ENCODE assay signal across 19 cellular contexts in the genomic region with DNA sequence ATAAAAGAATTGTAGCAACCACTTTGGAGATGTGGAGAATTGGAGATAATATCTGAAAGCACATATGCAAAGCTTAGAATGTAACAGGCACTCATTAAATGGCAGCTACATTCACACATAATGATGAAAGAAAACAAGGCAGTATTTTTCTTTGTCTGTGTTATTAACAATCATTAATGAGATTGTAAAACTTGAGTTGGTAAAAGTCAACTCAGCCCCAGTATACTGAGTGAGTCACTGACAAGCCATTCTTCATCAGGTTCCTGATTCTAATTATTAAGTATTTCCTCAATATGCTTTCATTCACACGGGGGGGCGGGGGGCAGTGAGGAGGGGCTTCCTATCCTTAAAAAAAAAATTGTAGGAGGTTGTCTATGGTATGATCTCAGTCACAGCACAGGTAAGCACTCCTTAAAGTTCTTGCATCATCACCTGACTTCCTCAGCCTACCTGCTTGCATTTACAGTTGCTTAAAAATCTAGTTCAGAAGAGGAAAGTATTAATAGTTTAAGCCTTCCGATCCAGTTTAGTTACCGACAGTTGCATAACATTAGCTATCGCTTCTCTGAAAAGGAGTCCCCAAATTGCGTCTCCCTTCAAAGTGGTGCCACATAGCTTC.
DNase-seq lines count a peak whose midpoint lies in the region; ATAC-seq, FAIRE-seq and TF ChIP-seq lines count a peak whose summit lies in the region.
"Had no signal": no experiment of that assay in that cellular context is flagged by ENCODE, and none has a peak within 500 bp of the region (broad histone marks: within the 10 kb centered on the region; RNA-seq: fewer than 3 reads in every experiment).

No MANE protein-coding gene starts in this region.

- DNase-seq in GM19239 (ENCODE audit: insufficient read length, low spot score) (no peak), dermis blood vessel endothelial cell (peak; percentile 36), left lung (no peak), suprapubic skin (ENCODE audit: low spot score in 2 of 2) (no peak), T1000 (lab: John Stamatoyannopoulos, UW) (no peak), T-helper 9 cell (no peak), right cardiac atrium (no peak)
- DNase-seq: CD8-positive, alpha-beta memory T cell; DMS79; HCEC 1CT; Karpas-422; NCI-H1436; NCI-H1930; NCI-H226; NCI-H524 treated with DMSO at 0.1 percent for 48 hours; SJCRH30 had no signal

- no peaks in the 10 kb centered on the region for H3K9me3 ChIP-seq in left lung
- no peaks in the 10 kb centered on the region for H3K9me3 ChIP-seq in suprapubic skin
- no peaks in the 10 kb centered on the region for H3K9me3 ChIP-seq in right cardiac atrium (ENCODE audit: control insufficient read depth, low read length)
- H3K9me3 ChIP-seq: A549, SJCRH30 had no signal

- no peak for TF ChIP-seq CTCF in left lung (IDR thresholded peaks at IDR 0.05)
- no peak for TF ChIP-seq CTCF in suprapubic skin (IDR thresholded peaks at IDR 0.05)

- WGBS in suprapubic skin: 73% methylated on average over 6 of the region's 6 CpGs
- WGBS in right cardiac atrium: 84% methylated on average over 6 of the region's 6 CpGs

- ATAC-seq in left lung: peak; percentile 54
- ATAC-seq in right cardiac atrium: no peak
- ATAC-seq: A549, Panc1 had no signal

- intact Hi-C loops in left lung (cut with DNase I): no loop called here
- intact Hi-C loops in right cardiac atrium (cut with DNase I): no loop called here

- H3K27ac ChIP-seq in left lung (no peak overlapping the region), suprapubic skin (peak overlapping the region; percentile 52), right cardiac atrium (ENCODE audit: low read length) (no peak overlapping the region)
- H3K27ac ChIP-seq: A549, SJCRH30 had no signal

- no peaks in the 10 kb centered on the region for H3K36me3 ChIP-seq in left lung
- no peaks in the 10 kb centered on the region for H3K36me3 ChIP-seq in suprapubic skin
- H3K36me3 ChIP-seq: BLaER1 treated with 17β-estradiol and CSF1 and Interleukin-3, amounts not matched to agents 10 nM and 100 nM; SJCRH30 had no signal

- no peak for TF ChIP-seq EP300 in suprapubic skin (IDR thresholded peaks at IDR 0.05)

- H3K27me3 ChIP-seq in left lung: no peaks in the 10 kb centered on the region
- H3K27me3 ChIP-seq in suprapubic skin: no peaks in the 10 kb centered on the region
- H3K27me3 ChIP-seq in right cardiac atrium (ENCODE audit: control insufficient read depth, insufficient read depth): no peaks in the 10 kb centered on the region
- H3K27me3 ChIP-seq: BLaER1 treated with 17β-estradiol and CSF1 and Interleukin-3, amounts not matched to agents 10 nM and 100 nM; SJCRH30 had no signal

- no peak for TF ChIP-seq POLR2A in suprapubic skin (IDR thresholded peaks at IDR 0.05)

- no peak overlapping the region for H3K4me3 ChIP-seq in left lung
- H3K4me3 ChIP-seq in suprapubic skin: no peak overlapping the region
- no peak overlapping the region for H3K4me3 ChIP-seq in right cardiac atrium (ENCODE audit: low read length)
- H3K4me3 ChIP-seq: A549; BLaER1 treated with 17β-estradiol and CSF1 and Interleukin-3, amounts not matched to agents 10 nM and 100 nM; SJCRH30 had no signal

- H3K4me1 ChIP-seq in left lung (peaks cover 10 to 13% of the 10 kb centered on the region in 2 donors), suprapubic skin (no peaks in the 10 kb centered on the region), right cardiac atrium (ENCODE audit: control insufficient read depth, insufficient read depth, low read length) (peaks cover 2% of the 10 kb centered on the region)
- H3K4me1 ChIP-seq: SJCRH30 had no signal

- peak; percentile 39 for FAIRE-seq in GM19239 (lab: Jason Lieb, UNC)
- FAIRE-seq: A549 had no signal
